ENCODE assay signal across 7 cellular contexts in the genomic region with DNA sequence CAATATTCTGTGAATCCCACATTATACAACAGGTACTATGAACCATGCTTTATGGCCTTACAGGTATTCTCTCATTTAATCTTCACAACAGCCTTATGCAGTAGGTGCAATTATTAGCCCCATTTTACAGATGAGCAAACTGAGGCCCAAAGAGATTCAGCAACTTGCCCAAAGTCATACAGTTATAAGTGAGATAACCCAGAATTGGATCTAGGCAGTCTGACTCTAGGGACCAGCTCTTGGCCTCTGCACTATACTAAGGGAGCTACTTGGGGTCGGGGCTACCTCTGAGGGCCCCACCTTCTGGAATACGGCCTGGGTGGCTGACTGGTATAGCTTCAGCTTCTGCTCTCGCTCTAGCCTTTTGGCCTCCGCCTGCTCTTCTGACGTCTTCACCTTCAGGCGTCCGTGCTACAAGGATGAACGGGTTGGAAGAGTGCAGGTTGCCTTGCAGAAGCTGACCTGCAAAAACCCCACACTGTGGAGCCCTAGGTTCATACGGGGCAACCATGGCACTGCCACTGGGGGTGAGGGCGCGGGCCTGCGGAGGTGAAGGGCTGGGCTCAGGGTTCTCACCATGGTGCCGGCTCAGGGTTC. TPM values are rescaled to one million over a fixed set of nuclear protein-coding genes. Genes with fewer than 3 reads are reported as not detected.
DNase-seq lines count a peak whose midpoint lies in the region; ATAC-seq and TF ChIP-seq lines count a peak whose summit lies in the region.

No MANE protein-coding gene starts in this region.

- in situ Hi-C loops in Panc1 (cut with HindIII; ENCODE audit: low pct_unique_long_range_greater_than_20kb, low sequenced_read_pairs) = no loop called here

- H3K4me3 Mint-ChIP-seq in progenitor cell of endocrine pancreas (ENCODE audit: low read depth) = peak overlapping the region; percentile 85

- H3K4me3 ChIP-seq in H7 (ENCODE audit: insufficient read depth, low read depth, low read length) (peak overlapping the region; percentile 89), Panc1 (ENCODE audit: low read depth in 2 of 2, low read length in 2 of 2) (peak overlapping the region; percentile 81 to 82), esophagus (ENCODE audit: low read depth in 1 of 2, low read length in 2 of 2) (peak overlapping the region; percentile 68 to 90)

- H3K27ac ChIP-seq in Panc1 (ENCODE audit: low read length) (peak overlapping the region; percentile 84), esophagus (ENCODE audit: low read depth in 2 of 2, low read length in 1 of 2) (peak overlapping the region; percentile 95 to 98)

- no peaks in the 10 kb centered on the region for H3K27me3 ChIP-seq in H7 (ENCODE audit: control insufficient read depth, insufficient read depth, low read length)
- H3K27me3 ChIP-seq in Panc1 (ENCODE audit: control insufficient read depth, insufficient read depth, low read length) = no peaks in the 10 kb centered on the region
- H3K27me3 ChIP-seq in esophagus (ENCODE audit: control insufficient read depth in 1 of 2, insufficient read depth in 2 of 2, low read length in 2 of 2) = no peaks in the 10 kb centered on the region

- H3K36me3 Mint-ChIP-seq in progenitor cell of endocrine pancreas (ENCODE audit: insufficient read depth) = peaks cover 5% of the 10 kb centered on the region

- DNase-seq in H7 (no peak), Panc1 (ENCODE audit: low read depth, low spot score) (no peak), progenitor cell of endocrine pancreas (ENCODE audit: low spot score, unreplicated experiment) (no peak), iPS-NIHi7 (ENCODE audit: extremely low spot score) (no peak), pons (ENCODE audit: low spot score) (no peak), kidney glomerular epithelial cell (lab: John Stamatoyannopoulos, UW) (no peak)

- H3K4me1 ChIP-seq in Panc1 (ENCODE audit: control insufficient read depth, insufficient read depth, low read length) (peaks cover 3% of the 10 kb centered on the region; the same call in 1 of the 2 replicates), esophagus (ENCODE audit: control insufficient read depth in 2 of 2, insufficient read depth in 2 of 2, low read length in 1 of 2) (peaks cover 4 to 17% of the 10 kb centered on the region in 2 donors)

- intact Hi-C loops in Panc1 (cut with micrococcal nuclease; ENCODE audit: unreplicated experiment) = no loop called here

- ATAC-seq in Panc1 = peak; percentile 46

- H3K4me1 Mint-ChIP-seq in progenitor cell of endocrine pancreas (ENCODE audit: low read depth) = peaks cover 12% of the 10 kb centered on the region

- no peaks in the 10 kb centered on the region for H3K27me3 Mint-ChIP-seq in progenitor cell of endocrine pancreas

- POLR2A ChIA-PET in Panc1 (lab: Charles Lee) = no interaction called here

- no peaks in the 10 kb centered on the region for H3K9me3 ChIP-seq in Panc1 (ENCODE audit: control insufficient read depth, insufficient read depth, low read depth, low read length)
- no peaks in the 10 kb centered on the region for H3K9me3 ChIP-seq in esophagus (ENCODE audit: control insufficient read depth in 2 of 2, insufficient read depth in 1 of 2, low read depth in 1 of 2, low read length in 1 of 2)

- peaks cover 2% of the 10 kb centered on the region; the same call in 1 of the 2 replicates for H3K36me3 ChIP-seq in H7 (replicated peaks; ENCODE audit: control insufficient read depth, insufficient read depth, low read length)
- no peaks in the 10 kb centered on the region for H3K36me3 ChIP-seq in Panc1 (ENCODE audit: control insufficient read depth, insufficient read depth, low read length)
- H3K36me3 ChIP-seq in esophagus (ENCODE audit: control insufficient read depth in 2 of 2, insufficient read depth in 2 of 2, low read length in 1 of 2) = peaks cover 13 to 33% of the 10 kb centered on the region in 2 donors

- no TSS peak for BruUV-seq in Panc1 (replicated peaks; lab: Mats Ljungman, UMichigan)

- TF ChIP-seq CTCF in Panc1 (IDR thresholded peaks at IDR 0.05) (no peak), progenitor cell of endocrine pancreas (IDR thresholded peaks at IDR 0.05; ENCODE audit: unreplicated experiment) (no peak)

- H3K9me3 Mint-ChIP-seq in progenitor cell of endocrine pancreas (ENCODE audit: low read depth) = no peaks in the 10 kb centered on the region

- H3K27ac Mint-ChIP-seq in progenitor cell of endocrine pancreas = peak overlapping the region; percentile 96

- WGBS in esophagus, 2 donors = 10 to 12% methylated on average over 13 of the region's 13 CpGs

- CTCF ChIA-PET in Panc1 (lab: Charles Lee) = interaction anchor here (0.6 to 1.4 kb wide), 4 partner anchors 28 to 161 kb away, joined by 3 to 6 read pairs (median 4); a partner anchor contains a TSS

RNA-seq across cellular contexts. Expression of a gene that starts 0.8 kb away (rescaled TPM):
- 22.8 and 25.9 TPM in 2 replicates for total RNA-seq in H7 (2014; rRNA removed; shearing (Covaris generic))
- 30.9 TPM for total RNA-seq in Panc1 (2021; ENCODE audit: unreplicated experiment)
- polyA plus RNA-seq in Panc1 (2012; ENCODE audit: insufficient read length) = 19.9 TPM
- 100 to 1,000 TPM; 117 to 135 TPM for polyA plus RNA-seq in esophagus
- 25.9 and 33.1 TPM in 2 replicates for total RNA-seq in progenitor cell of endocrine pancreas

RNA-seq across cellular contexts. Expression of a gene that starts 7.7 kb away (rescaled TPM):
- 0.21 and 3.1 TPM in 2 replicates for total RNA-seq in H7 (2014; rRNA removed; shearing (Covaris generic))
- total RNA-seq in Panc1 (2021; ENCODE audit: unreplicated experiment) (2.3 TPM), progenitor cell of endocrine pancreas (5.8 and 7.0 TPM in 2 replicates)
- 1.5 TPM for polyA plus RNA-seq in Panc1 (2012; ENCODE audit: insufficient read length)
- polyA plus RNA-seq in esophagus = 100 to 1,000 TPM; 609 to 890 TPM

RNA-seq across cellular contexts. Expression of a gene that starts 28.2 kb away (rescaled TPM):
- total RNA-seq in H7 (2014; rRNA removed; shearing (Covaris generic)) = 46.9 and 52.2 TPM in 2 replicates
- total RNA-seq in Panc1 (2021; ENCODE audit: unreplicated experiment) = 53.8 TPM
- polyA plus RNA-seq in Panc1 (2012; ENCODE audit: insufficient read length) = 33.0 TPM
- 10 to 100 TPM; 49.2 to 49.8 TPM for polyA plus RNA-seq in esophagus
- total RNA-seq in progenitor cell of endocrine pancreas = 56.7 and 59.2 TPM in 2 replicates

RNA-seq across cellular contexts. Expression of a gene that starts 28.9 kb away (rescaled TPM):
- 13.5 and 18.8 TPM in 2 replicates for total RNA-seq in H7 (2014; rRNA removed; shearing (Covaris generic))
- total RNA-seq in Panc1 (2021; ENCODE audit: unreplicated experiment) (8.9 TPM), progenitor cell of endocrine pancreas (33.4 and 34.4 TPM in 2 replicates)
- polyA plus RNA-seq in Panc1 (2012; ENCODE audit: insufficient read length) = 15.0 TPM
- 10 to 100 TPM; 92.6 to 97.6 TPM for polyA plus RNA-seq in esophagus

RNA-seq across cellular contexts. Expression of a gene that starts 29.0 kb away (rescaled TPM):
- total RNA-seq in H7 (2014; rRNA removed; shearing (Covaris generic)) = 27.2 and 32.4 TPM in 2 replicates
- total RNA-seq in Panc1 (2021; ENCODE audit: unreplicated experiment) = 25.3 TPM
- 17.9 TPM for polyA plus RNA-seq in Panc1 (2012; ENCODE audit: insufficient read length)
- 10 to 100 TPM in 1 of 2 donors, 1 to 10 TPM in 1; 9.3 to 10.8 TPM for polyA plus RNA-seq in esophagus
- total RNA-seq in progenitor cell of endocrine pancreas = 32.4 and 32.6 TPM in 2 replicates
